28 cellular contexts compared by ENCODE assay signal in genomic region chr2:239803102-239803763, GRCh38.
DNase-seq lines count a peak whose midpoint lies in the region; ATAC-seq, FAIRE-seq and TF ChIP-seq lines count a peak whose summit lies in the region.
"Had no signal": no experiment of that assay in that cellular context is flagged by ENCODE, and none has a peak within 500 bp of the region (broad histone marks: within the 10 kb centered on the region; RNA-seq: fewer than 3 reads in every experiment).

No MANE protein-coding gene starts in this region.

- H4K8ac ChIP-seq in neuronal stem cell (ENCODE audit: low read depth, low read length), result no peak overlapping the region

- no peak overlapping the region for H3K4me3 ChIP-seq in left ventricle myocardium inferior
- no peak overlapping the region for H3K4me3 ChIP-seq in K562
- H3K4me3 ChIP-seq in neuronal stem cell (ENCODE audit: low read length in 2 of 2), result no peak overlapping the region
- no peak overlapping the region for H3K4me3 ChIP-seq in MM.1S (ENCODE audit: low read length)
- H3K4me3 ChIP-seq: colonic mucosa, thoracic aorta had no signal

- TF ChIP-seq CTCF in left ventricle myocardium inferior (IDR thresholded peaks at IDR 0.05; ENCODE audit: borderline replicate concordance) (no peak), K562 (IDR thresholded peaks at IDR 0.05 in 2 of 3, conservative IDR thresholded peaks at IDR 0.05 in 1 of 3; ENCODE audit: insufficient read depth in 2 of 3, low read depth in 1 of 3, low read length in 3 of 3) (no peak), Calu3 (IDR thresholded peaks at IDR 0.05; ENCODE audit: unreplicated experiment) (no peak), MM.1S (IDR thresholded peaks at IDR 0.05; ENCODE audit: low read length) (no peak)

- H3K79me2 ChIP-seq in K562 (ENCODE audit: control insufficient read depth, insufficient read depth, low read length), result no peaks in the 10 kb centered on the region
- no peaks in the 10 kb centered on the region for H3K79me2 ChIP-seq in MM.1S (ENCODE audit: low read length)

- TF ChIP-seq POLR2A in K562 (conservative IDR thresholded peaks at IDR 0.05), result no peak

- no peak overlapping the region for H3K4ac ChIP-seq in neuronal stem cell (ENCODE audit: low read length)

- no peak overlapping the region for H3K9ac ChIP-seq in K562 (ENCODE audit: insufficient read depth in 1 of 2, low read depth in 2 of 2, low read length in 2 of 2)
- H3K9ac ChIP-seq in neuronal stem cell (ENCODE audit: low read depth, low read length, poor library complexity), result peak overlapping the region; percentile 17
- H3K9ac ChIP-seq in MM.1S (ENCODE audit: low read length), result no peak overlapping the region

- H3F3A ChIP-seq in MM.1S (ENCODE audit: insufficient read depth, low read length), result no peaks in the 10 kb centered on the region

- no peak for TF ChIP-seq RAD21 in K562 (CRISPR knock-in tag; conservative IDR thresholded peaks at IDR 0.05 in 1 of 2, IDR thresholded peaks at IDR 0.05 in 1 of 2)

- 2% methylated on average over 20 of the region's 21 CpGs for WGBS in K562 (ENCODE audit: insufficient coverage, low coverage, missing lambda C conversion rate)
- no CpG with 5 or more reads among the region's 21 CpGs for WGBS in neuronal stem cell (ENCODE audit: extremely low coverage in 2 of 2, insufficient read length in 2 of 2, insufficient replicate concordance in 1 of 2), 2 donors

- H3K9me2 ChIP-seq in MM.1S (replicated peaks; ENCODE audit: insufficient read depth, low read length), result no peaks in the 10 kb centered on the region

- H3K27ac Mint-ChIP-seq in Calu3 (ENCODE audit: unreplicated experiment), result no peak overlapping the region
- H3K27ac Mint-ChIP-seq: activated B cell treated with CpG ODN at 0.5 μM for 24 hours; activated naive CD8-positive, alpha-beta T cell; effector memory CD8-positive, alpha-beta T cell; nephron had no signal

- no peak overlapping the region for H4K91ac ChIP-seq in neuronal stem cell (ENCODE audit: low read depth, low read length, poor library complexity)

- H4K20me1 ChIP-seq in K562 (replicated peaks; ENCODE audit: control insufficient read depth, insufficient read depth, low read length) (no peaks in the 10 kb centered on the region), MM.1S (ENCODE audit: insufficient read depth, low read length) (no peaks in the 10 kb centered on the region)

- no peak for TF ChIP-seq EP300 in K562 (IDR thresholded peaks at IDR 0.05; ENCODE audit: low read length)

- peaks cover 59% of the 10 kb centered on the region for H3K27me3 Mint-ChIP-seq in Calu3 (ENCODE audit: unreplicated experiment)
- H3K27me3 Mint-ChIP-seq: activated naive CD8-positive, alpha-beta T cell had no signal

- no peak overlapping the region for H3K23ac ChIP-seq in neuronal stem cell (ENCODE audit: low read depth, low read length, poor library complexity)

- no peaks in the 10 kb centered on the region for H3K36me3 ChIP-seq in left ventricle myocardium inferior
- H3K36me3 ChIP-seq in K562 (ENCODE audit: control insufficient read depth, insufficient read depth, low read length), result no peaks in the 10 kb centered on the region
- no peaks in the 10 kb centered on the region for H3K36me3 ChIP-seq in neuronal stem cell (replicated peaks in 1 of 2; ENCODE audit: control insufficient read depth in 2 of 2, insufficient read depth in 2 of 2, low read length in 2 of 2)
- no peaks in the 10 kb centered on the region for H3K36me3 ChIP-seq in MM.1S (replicated peaks; ENCODE audit: insufficient read depth, low read length)
- H3K36me3 ChIP-seq: colonic mucosa, thoracic aorta had no signal

- H3K27ac ChIP-seq in left ventricle myocardium inferior (replicated peaks), result no peak overlapping the region
- H3K27ac ChIP-seq in K562 (ENCODE audit: extremely low read depth, low read depth, low read length), result no peak overlapping the region
- no peak overlapping the region for H3K27ac ChIP-seq in neuronal stem cell (replicated peaks; ENCODE audit: low read length)
- no peak overlapping the region for H3K27ac ChIP-seq in MM.1S (ENCODE audit: low read length)
- H3K27ac ChIP-seq: colonic mucosa, thoracic aorta had no signal

- no peak for ATAC-seq in left ventricle myocardium superior
- no peak for ATAC-seq in K562
- ATAC-seq in HG02884 (IDR thresholded peaks at IDR 0.05; ENCODE audit: unreplicated experiment), result no peak
- ATAC-seq: effector memory CD8-positive, alpha-beta T cell; left cardiac atrium; stimulated activated naive CD8-positive, alpha-beta T cell treated with anti-CD3 and anti-CD28 coated beads, Interleukin-15, Interleukin-2, amounts not matched to agents 100 U/mL and 50 U/mL, for 24 hours had no signal

- no peak overlapping the region for H3K4me3 Mint-ChIP-seq in Calu3 (ENCODE audit: low read depth, unreplicated experiment)
- H3K4me3 Mint-ChIP-seq: activated B cell treated with CpG ODN at 0.5 μM for 24 hours; activated naive CD8-positive, alpha-beta T cell; CD8-positive, alpha-beta memory T cell; effector memory CD8-positive, alpha-beta T cell; nephron had no signal

- H3K4me2 ChIP-seq in K562 (ENCODE audit: insufficient read depth, low read length), result no peak overlapping the region
- no peak overlapping the region for H3K4me2 ChIP-seq in neuronal stem cell (ENCODE audit: insufficient read depth, low read length, poor library complexity, severe bottlenecking)
- no peak overlapping the region for H3K4me2 ChIP-seq in MM.1S (ENCODE audit: low read depth, low read length)

- FAIRE-seq in K562 (lab: Jason Lieb, UNC), result no peak
- FAIRE-seq: GM12891 had no signal

- no TSS peak for BruUV-seq in K562 (replicated peaks; lab: Mats Ljungman, UMichigan)
- no TSS peak for BruUV-seq in Calu3 (replicated peaks; lab: Mats Ljungman, UMichigan)

- no peak overlapping the region for H2AK5ac ChIP-seq in neuronal stem cell (ENCODE audit: low read depth, low read length)

- H2BK120ac ChIP-seq in neuronal stem cell (ENCODE audit: low read depth, low read length), result no peak overlapping the region

- intact Hi-C loops in left ventricle myocardium superior (cut with micrococcal nuclease) (no loop called here), left ventricle myocardium inferior (cut with micrococcal nuclease) (no loop called here), K562 (cut with micrococcal nuclease) (no loop called here), Calu3 (cut with micrococcal nuclease; ENCODE audit: unreplicated experiment) (no loop called here)

- no peak overlapping the region for H2BK12ac ChIP-seq in neuronal stem cell (ENCODE audit: low read length)

- H2BK5ac ChIP-seq in neuronal stem cell (ENCODE audit: low read length), result no peak overlapping the region

- peaks cover 3% of the 10 kb centered on the region for H3K9me3 Mint-ChIP-seq in Calu3 (ENCODE audit: low read depth, unreplicated experiment)
- H3K9me3 Mint-ChIP-seq: CD8-positive, alpha-beta memory T cell; effector memory CD8-positive, alpha-beta T cell; nephron had no signal

- no peaks in the 10 kb centered on the region for H3K79me1 ChIP-seq in neuronal stem cell (ENCODE audit: low read depth, low read length)

- H3K9me3 ChIP-seq in left ventricle myocardium inferior (replicated peaks) (no peaks in the 10 kb centered on the region), K562 (replicated peaks; ENCODE audit: control insufficient read depth, insufficient read depth, low read depth, low read length) (no peaks in the 10 kb centered on the region), neuronal stem cell (replicated peaks in 1 of 2; ENCODE audit: control insufficient read depth in 2 of 2, insufficient read depth in 1 of 2, low read depth in 1 of 2, low read length in 2 of 2) (no peaks in the 10 kb centered on the region), MM.1S (replicated peaks; ENCODE audit: insufficient read depth, low read length) (no peaks in the 10 kb centered on the region)
- H3K9me3 ChIP-seq: colonic mucosa, thoracic aorta had no signal

- in situ Hi-C loops in K562 (cut with MboI), result no loop called here

- CTCF ChIA-PET in K562 (lab: Yijun Ruan, JAX; ENCODE audit: low intra/inter-chr PET ratio) (no interaction called here), Calu3 (lab: Charles Lee) (interaction anchor here (1.0 kb wide), 1 partner anchor 13 kb away, joined by 3 read pairs; no protein-coding TSS in a partner anchor)

- POLR2A ChIA-PET in K562 (lab: Yijun Ruan, JAX), result interaction anchor here (0.6 kb wide), 1 partner anchor 26 kb away, joined by 3 read pairs; no protein-coding TSS in a partner anchor

- H3K36me3 Mint-ChIP-seq in Calu3 (ENCODE audit: insufficient read depth, unreplicated experiment), result no peaks in the 10 kb centered on the region
- H3K36me3 Mint-ChIP-seq: activated naive CD8-positive, alpha-beta T cell; CD8-positive, alpha-beta memory T cell had no signal

- H3K4me1 Mint-ChIP-seq in Calu3 (ENCODE audit: low read depth, unreplicated experiment), result no peaks in the 10 kb centered on the region
- H3K4me1 Mint-ChIP-seq: activated B cell treated with CpG ODN at 0.5 μM for 24 hours; CD8-positive, alpha-beta memory T cell; nephron had no signal

- H3K27me3 ChIP-seq in left ventricle myocardium inferior (ENCODE audit: low read depth) (peaks cover 74% of the 10 kb centered on the region), K562 (ENCODE audit: control insufficient read depth in 2 of 2, insufficient read depth in 2 of 2, low read length in 2 of 2) (peaks cover 4 to 59% of the 10 kb centered on the region in 2 experiments; a peak in 3 of 5 replicates), neuronal stem cell (ENCODE audit: control insufficient read depth in 3 of 3, insufficient read depth in 3 of 3, low read depth in 1 of 3, low read length in 3 of 3) (peaks cover 0 to 7% (median 0%) of the 10 kb centered on the region in 3 experiments), MM.1S (replicated peaks; ENCODE audit: insufficient read depth, low read length) (no peaks in the 10 kb centered on the region)
- H3K27me3 ChIP-seq: colonic mucosa had no signal

- DNase-seq in left ventricle myocardium superior (peak; percentile 13), left ventricle myocardium inferior (no peak), K562 (ENCODE audit: extremely low read depth in 1 of 4, low spot score in 3 of 4) (no peak), neuronal stem cell (ENCODE audit: low spot score) (no peak), ureter (ENCODE audit: low spot score) (peak; percentile 28), Calu3 (no peak), MM.1S (no peak)
- DNase-seq: activated B cell treated with CpG ODN at 0.5 μM for 24 hours; activated CD4-positive, alpha-beta T cell treated with anti-CD3 and anti-CD28 coated beads, Interleukin-2, amount 50 U/mL, for 48 hours; activated effector memory CD4-positive, alpha-beta T cell treated with Interleukin-2 at 50 U/mL for 16 hours; activated T-cell treated with anti-CD3 and anti-CD28 coated beads for 4 hours; CD8-positive, alpha-beta memory T cell; colonic mucosa; effector memory CD8-positive, alpha-beta T cell; erythroblast; HCEC 1CT; left cardiac atrium; NCI-H1436 treated with DMSO at 0.1 percent for 48 hours; NCI-H345; NCI-H69; SIG-M5; stimulated activated CD4-positive, alpha-beta T cell treated with anti-CD3 and anti-CD28 coated beads, Interleukin-1b, Interleukin-23, amount 100 ng/mL, for 48 hours; stimulated activated naive CD8-positive, alpha-beta T cell treated with anti-CD3 and anti-CD28 coated beads, Interleukin-15, Interleukin-2, amounts not matched to agents 100 U/mL and 50 U/mL, for 24 hours had no signal

- H2AFZ ChIP-seq in K562 (ENCODE audit: low read depth, low read length) (no peak overlapping the region), neuronal stem cell (ENCODE audit: low read length) (no peak overlapping the region), MM.1S (ENCODE audit: low read length) (no peak overlapping the region)

- no peak overlapping the region for H3K14ac ChIP-seq in neuronal stem cell (ENCODE audit: low read length)

- peak overlapping the region; percentile 76 for H3K18ac ChIP-seq in neuronal stem cell (ENCODE audit: low read length)

- no peaks in the 10 kb centered on the region for H3K9me1 ChIP-seq in K562 (ENCODE audit: control insufficient read depth, insufficient read depth, low read length)

- H2BK15ac ChIP-seq in neuronal stem cell (ENCODE audit: low read length), result no peak overlapping the region

- H3K4me1 ChIP-seq in left ventricle myocardium inferior, result no peaks in the 10 kb centered on the region
- no peaks in the 10 kb centered on the region for H3K4me1 ChIP-seq in K562 (replicated peaks in 1 of 2; ENCODE audit: control insufficient read depth in 2 of 2, insufficient read depth in 2 of 2, low read length in 2 of 2)
- H3K4me1 ChIP-seq in neuronal stem cell (ENCODE audit: control insufficient read depth in 2 of 2, insufficient read depth in 1 of 2, low read depth in 1 of 2, low read length in 2 of 2), result peaks cover 0 to 15% of the 10 kb centered on the region in 2 donors
- H3K4me1 ChIP-seq in MM.1S (ENCODE audit: low read length), result no peaks in the 10 kb centered on the region
- H3K4me1 ChIP-seq: colonic mucosa had no signal

Comparison
In these comparisons a context has a peak if more than half of its experiments do, and no peak if none do; other contexts are left out.
1. DNase-seq: peak in left ventricle myocardium superior (single experiment) and ureter (single experiment); none in left ventricle myocardium inferior (single experiment), K562 (0 of 4), neuronal stem cell (single experiment), Calu3 (single experiment) and MM.1S (single experiment).